ENCODE assay signal across 8 cellular contexts in the genomic region with DNA sequence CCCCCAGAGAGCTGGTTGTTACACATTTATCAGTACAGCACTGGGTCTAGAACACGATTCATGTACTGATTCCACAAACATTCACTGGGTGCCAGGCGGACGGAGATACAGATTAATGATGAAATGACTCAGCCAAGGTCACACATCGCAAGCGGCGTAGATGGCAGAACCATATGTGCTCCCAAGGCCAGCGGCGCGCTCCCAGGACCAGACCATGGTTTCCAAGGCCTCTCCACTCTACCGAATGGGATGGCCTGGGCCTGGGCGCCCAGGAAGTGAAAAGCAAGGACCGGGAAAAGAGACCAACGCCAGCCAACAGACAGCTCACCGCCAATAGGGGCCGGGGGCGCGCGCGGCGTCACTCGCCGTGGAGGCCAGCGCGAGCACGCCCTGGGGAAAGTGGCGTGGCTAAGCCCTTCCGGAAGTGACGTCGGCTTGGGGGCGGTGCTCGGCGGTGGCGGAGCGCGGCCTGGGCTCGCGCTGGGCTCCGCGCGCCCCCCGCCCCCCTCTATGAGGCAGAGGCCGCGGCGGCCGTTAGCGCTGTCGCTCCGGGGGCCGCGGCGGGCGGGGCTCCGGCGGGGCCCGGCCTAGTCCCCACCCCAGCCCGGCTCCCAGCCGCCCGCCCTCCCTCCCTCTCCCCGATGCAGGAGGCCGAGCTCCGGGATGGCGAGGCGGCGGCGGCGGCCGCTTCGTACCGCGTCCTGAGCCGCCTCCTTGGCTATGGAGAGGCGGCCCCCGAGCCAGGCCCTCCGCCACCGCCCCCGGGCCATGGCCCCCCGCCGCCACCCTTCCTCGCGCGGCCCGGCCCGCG. TPM values are rescaled to one million over a fixed set of nuclear protein-coding genes. Genes with fewer than 3 reads are reported as not detected.
A peak's percentile ranks its signal among the peaks of the same experiment; 100 is the strongest.
DNase-seq lines count a peak whose midpoint lies in the region; ATAC-seq, FAIRE-seq and TF ChIP-seq lines count a peak whose summit lies in the region.

A gene with protein sequence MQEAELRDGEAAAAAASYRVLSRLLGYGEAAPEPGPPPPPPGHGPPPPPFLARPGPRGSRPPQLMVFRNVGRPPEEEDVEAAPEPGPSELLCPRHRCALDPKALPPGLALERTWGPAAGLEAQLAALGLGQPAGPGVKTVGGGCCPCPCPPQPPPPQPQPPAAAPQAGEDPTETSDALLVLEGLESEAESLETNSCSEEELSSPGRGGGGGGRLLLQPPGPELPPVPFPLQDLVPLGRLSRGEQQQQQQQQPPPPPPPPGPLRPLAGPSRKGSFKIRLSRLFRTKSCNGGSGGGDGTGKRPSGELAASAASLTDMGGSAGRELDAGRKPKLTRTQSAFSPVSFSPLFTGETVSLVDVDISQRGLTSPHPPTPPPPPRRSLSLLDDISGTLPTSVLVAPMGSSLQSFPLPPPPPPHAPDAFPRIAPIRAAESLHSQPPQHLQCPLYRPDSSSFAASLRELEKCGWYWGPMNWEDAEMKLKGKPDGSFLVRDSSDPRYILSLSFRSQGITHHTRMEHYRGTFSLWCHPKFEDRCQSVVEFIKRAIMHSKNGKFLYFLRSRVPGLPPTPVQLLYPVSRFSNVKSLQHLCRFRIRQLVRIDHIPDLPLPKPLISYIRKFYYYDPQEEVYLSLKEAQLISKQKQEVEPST (plus strand): TSS at position 433 of the 811 bp plus-strand sequence. CDS start 209 bp downstream, at position 642.

- H3K36me3 ChIP-seq in right atrium auricular region = no peaks in the 10 kb centered on the region
- H3K36me3 ChIP-seq in psoas muscle (ENCODE audit: insufficient read depth in 1 of 2, low read depth in 1 of 2) = no peaks in the 10 kb centered on the region

- ATAC-seq in HG02870 (IDR thresholded peaks at IDR 0.05; ENCODE audit: unreplicated experiment) (peak; percentile 75), psoas muscle (peak; percentile 96 to 97 (median 96))

- in situ Hi-C loops in GM13977 (cut with MboI; ENCODE audit: low pct_unique_long_range_greater_than_20kb, low sequenced_read_pairs, unreplicated experiment) = no loop called here

- peak within 1 kb of the TSS; percentile 93 for H3K4me3 Mint-ChIP-seq in T-helper 1 cell treated with Interleukin-12 subunit alpha and Interleukin-12 subunit beta and Interleukin-4 antibody, amounts not matched to agents 30 μg/mL and 1 μg/mL, for 36 hours

- H3K4me1 ChIP-seq in right atrium auricular region (peaks cover 0 to 37% of the 10 kb centered on the region in 2 donors), psoas muscle (peaks cover 33% of the 10 kb centered on the region)

- TF ChIP-seq CTCF in GM13977 (IDR thresholded peaks at IDR 0.05; ENCODE audit: extremely low read depth, insufficient read depth, missing control alignments) (no peak), right atrium auricular region (IDR thresholded peaks at IDR 0.05) (peak in 1 of 2 donors; percentile 21), psoas muscle (IDR thresholded peaks at IDR 0.05) (no peak)

- no peaks in the 10 kb centered on the region for H3K27me3 Mint-ChIP-seq in T-helper 1 cell treated with Interleukin-12 subunit alpha and Interleukin-12 subunit beta and Interleukin-4 antibody, amounts not matched to agents 30 μg/mL and 1 μg/mL, for 36 hours (ENCODE audit: low read depth)

- WGBS in psoas muscle, 3 donors = 3 to 5% (median 4%) methylated on average over 44 to 82 of the region's 84 CpGs

- H3K27me3 ChIP-seq in right atrium auricular region (no peaks in the 10 kb centered on the region), psoas muscle (ENCODE audit: insufficient read depth in 3 of 3, low read length in 2 of 3) (no peaks in the 10 kb centered on the region)

- peak; percentile 97 for DNase-seq in GM13977 (ENCODE audit: low spot score)
- DNase-seq in NCI-H146 treated with DMSO at 0.1 percent for 48 hours (lab: John Stamatoyannopoulos, UW; ENCODE audit: unreplicated experiment) = peak; percentile 87
- peak; percentile 27 to 94 (median 84) for DNase-seq in amygdala (lab: John Stamatoyannopoulos, UW)
- peak; percentile 87 for DNase-seq in right atrium auricular region (ENCODE audit: low spot score)
- peak; percentile 96 to 97 for DNase-seq in psoas muscle
- DNase-seq in urothelium cell line (ENCODE audit: low spot score) = peak; percentile 97

- no peak for FAIRE-seq in urothelium cell line (lab: Jason Lieb, UNC)

- no peaks in the 10 kb centered on the region for H3K9me3 ChIP-seq in right atrium auricular region
- H3K9me3 ChIP-seq in psoas muscle = no peaks in the 10 kb centered on the region

- no peaks in the 10 kb centered on the region for H3K9me3 Mint-ChIP-seq in T-helper 1 cell treated with Interleukin-12 subunit alpha and Interleukin-12 subunit beta and Interleukin-4 antibody, amounts not matched to agents 30 μg/mL and 1 μg/mL, for 36 hours

- H3K36me3 Mint-ChIP-seq in T-helper 1 cell treated with Interleukin-12 subunit alpha and Interleukin-12 subunit beta and Interleukin-4 antibody, amounts not matched to agents 30 μg/mL and 1 μg/mL, for 36 hours (ENCODE audit: low read depth) = peaks cover 2% of the 10 kb centered on the region

- peak within 1 kb of the TSS; percentile 95 for H3K27ac Mint-ChIP-seq in T-helper 1 cell treated with Interleukin-12 subunit alpha and Interleukin-12 subunit beta and Interleukin-4 antibody, amounts not matched to agents 30 μg/mL and 1 μg/mL, for 36 hours

- peak within 1 kb of the TSS; percentile 91 to 94 for H3K27ac ChIP-seq in right atrium auricular region
- peak within 1 kb of the TSS; percentile 84 for H3K27ac ChIP-seq in psoas muscle

- H3K4me3 ChIP-seq in right atrium auricular region (peak within 1 kb of the TSS; percentile 80 to 94), psoas muscle (peak within 1 kb of the TSS; percentile 92)

- H3K4me1 Mint-ChIP-seq in T-helper 1 cell treated with Interleukin-12 subunit alpha and Interleukin-12 subunit beta and Interleukin-4 antibody, amounts not matched to agents 30 μg/mL and 1 μg/mL, for 36 hours (ENCODE audit: low read depth) = peaks cover 33% of the 10 kb centered on the region

- intact Hi-C loops in psoas muscle (cut with DNase I) = loop anchor here (2.0 to 10.0 kb wide), 3 partner anchors 57 to 133 kb away; partner anchors contain the start of gene MRPL45 (in 1 of the 2)

RNA-seq across cellular contexts. Expression of the gene that starts here (rescaled TPM):
- total RNA-seq in right atrium auricular region (10 to 100 TPM; 12.2 to 14.8 TPM), psoas muscle (10 to 100 TPM; 21.1 to 26.5 (median 24.5) TPM)
- polyA plus RNA-seq in psoas muscle = 10 to 100 TPM in 1 of 3 donors, 1 to 10 TPM in 2; 6.6 to 28.9 (median 7.2) TPM

Comparison
In these comparisons a context has a peak if more than half of its experiments do, and no peak if none do; other contexts are left out.
1. Peak in every context shown above with its lines: DNase-seq, ATAC-seq, H3K4me3 ChIP-seq and H3K27ac ChIP-seq.